In the genomic region with DNA sequence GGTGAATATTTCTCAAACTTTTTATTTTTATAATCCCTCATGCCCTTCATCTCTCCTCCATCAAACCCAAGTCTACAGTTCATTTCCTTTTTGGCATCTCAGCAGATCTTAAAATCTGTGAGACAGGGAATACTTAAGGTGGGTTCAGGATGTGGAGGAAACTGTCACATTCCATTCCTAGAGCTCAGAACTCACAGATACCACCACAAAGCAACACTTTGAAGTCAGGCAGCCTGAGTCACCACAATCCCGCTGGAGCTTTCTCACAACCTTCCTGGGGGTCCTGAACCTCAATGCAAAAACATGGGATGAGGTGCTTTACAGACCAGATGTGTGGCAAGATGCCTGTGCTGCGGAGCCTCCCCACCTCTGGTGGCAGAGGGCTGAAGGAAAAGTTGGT, we compare ENCODE assay signal across 15 cellular contexts.
DNase-seq lines count a peak whose midpoint lies in the region; ATAC-seq, FAIRE-seq and TF ChIP-seq lines count a peak whose summit lies in the region.
"Had no signal": no experiment of that assay in that cellular context is flagged by ENCODE, and none has a peak within 500 bp of the region (broad histone marks: within the 10 kb centered on the region; RNA-seq: fewer than 3 reads in every experiment).

No MANE protein-coding gene starts in this region.

- H3K4me1 Mint-ChIP-seq in progenitor cell of endocrine pancreas (ENCODE audit: low read depth), result peaks cover 6% of the 10 kb centered on the region
- no peaks in the 10 kb centered on the region for H3K4me1 Mint-ChIP-seq in activated naive CD8-positive, alpha-beta T cell treated with anti-CD3 and anti-CD28 coated beads for 36 hours

- H3K27ac Mint-ChIP-seq in progenitor cell of endocrine pancreas, result peak overlapping the region; percentile 24
- H3K27ac Mint-ChIP-seq in activated naive CD8-positive, alpha-beta T cell treated with anti-CD3 and anti-CD28 coated beads for 36 hours, result no peak overlapping the region
- H3K27ac Mint-ChIP-seq: T-helper 1 cell treated with Interleukin-12 subunit alpha and Interleukin-12 subunit beta and Interleukin-4 antibody, amounts not matched to agents 30 μg/mL and 1 μg/mL, for 36 hours had no signal

- no peaks in the 10 kb centered on the region for H3K9me1 ChIP-seq in endothelial cell of umbilical vein (replicated peaks; ENCODE audit: control insufficient read depth, extremely low read depth, insufficient read depth, low read length)

- CTCF ChIA-PET in PC-3 (lab: Charles Lee), result no interaction called here
- CTCF ChIA-PET in endothelial cell of umbilical vein (lab: Charles Lee), result interaction anchor here (0.9 to 1.3 kb wide), 3 partner anchors 12 to 63 kb away, joined by 3 to 5 read pairs (median 3); partner anchors contain the start of gene HHIP

- no peak overlapping the region for H3K9ac ChIP-seq in PC-3 (ENCODE audit: low read length)
- peak overlapping the region; percentile 41 for H3K9ac ChIP-seq in endothelial cell of umbilical vein (replicated peaks; ENCODE audit: extremely low read depth, insufficient read depth, low read length)

- H3K36me3 Mint-ChIP-seq in progenitor cell of endocrine pancreas (ENCODE audit: insufficient read depth), result no peaks in the 10 kb centered on the region
- no peaks in the 10 kb centered on the region for H3K36me3 Mint-ChIP-seq in activated naive CD8-positive, alpha-beta T cell treated with anti-CD3 and anti-CD28 coated beads for 36 hours

- H3K4me3 ChIP-seq in PC-3 (ENCODE audit: low read length) (no peak overlapping the region), endothelial cell of umbilical vein (replicated peaks in 1 of 3; ENCODE audit: insufficient read depth in 1 of 3, low read depth in 1 of 3, low read length in 3 of 3) (no peak overlapping the region)
- H3K4me3 ChIP-seq in effector memory CD4-positive, alpha-beta T cell (ENCODE audit: insufficient read depth, low read depth, low read length, poor library complexity, severe bottlenecking), result no peak overlapping the region

- peak overlapping the region; percentile 59 for H3K27ac ChIP-seq in PC-3 (ENCODE audit: low read length)
- peak overlapping the region; percentile 91 for H3K27ac ChIP-seq in endothelial cell of umbilical vein (ENCODE audit: insufficient read depth, low read depth, low read length)
- no peak overlapping the region for H3K27ac ChIP-seq in effector memory CD4-positive, alpha-beta T cell (ENCODE audit: insufficient read depth, low read length, poor library complexity, severe bottlenecking)

- no peaks in the 10 kb centered on the region for H3K9me2 ChIP-seq in PC-3 (replicated peaks; ENCODE audit: low read length)

- no peaks in the 10 kb centered on the region for H3F3A ChIP-seq in PC-3 (ENCODE audit: low read length, unreplicated experiment)

- H3K27me3 ChIP-seq in PC-3 (ENCODE audit: low read length) (0 out of 2 replicates have a peak, but pooled peaks cover 4% of the 10 kb centered on the region), endothelial cell of umbilical vein (ENCODE audit: control insufficient read depth in 2 of 2, insufficient read depth in 2 of 2, low read length in 2 of 2) (no peaks in the 10 kb centered on the region)
- no peaks in the 10 kb centered on the region for H3K27me3 ChIP-seq in effector memory CD4-positive, alpha-beta T cell (replicated peaks; ENCODE audit: control insufficient read depth, insufficient read depth, low read length, poor library complexity, severe bottlenecking)

- no peaks in the 10 kb centered on the region for H3K9me3 ChIP-seq in PC-3 (ENCODE audit: low read length)
- no peaks in the 10 kb centered on the region for H3K9me3 ChIP-seq in endothelial cell of umbilical vein (replicated peaks; ENCODE audit: control insufficient read depth, insufficient read depth, low read length)
- H3K9me3 ChIP-seq in effector memory CD4-positive, alpha-beta T cell (ENCODE audit: control insufficient read depth, low read length), result no peaks in the 10 kb centered on the region

- H3K9me3 Mint-ChIP-seq in progenitor cell of endocrine pancreas (ENCODE audit: low read depth), result no peaks in the 10 kb centered on the region
- H3K9me3 Mint-ChIP-seq in activated naive CD8-positive, alpha-beta T cell treated with anti-CD3 and anti-CD28 coated beads for 36 hours, result no peaks in the 10 kb centered on the region
- H3K9me3 Mint-ChIP-seq: T-helper 1 cell treated with Interleukin-12 subunit alpha and Interleukin-12 subunit beta and Interleukin-4 antibody, amounts not matched to agents 30 μg/mL and 1 μg/mL, for 36 hours had no signal

- peaks cover 25% of the 10 kb centered on the region for H3K4me1 ChIP-seq in PC-3 (ENCODE audit: insufficient read depth, low read length)
- peaks cover 69% of the 10 kb centered on the region for H3K4me1 ChIP-seq in endothelial cell of umbilical vein (ENCODE audit: control insufficient read depth, extremely low read depth, insufficient read depth, low read length)
- no peaks in the 10 kb centered on the region for H3K4me1 ChIP-seq in effector memory CD4-positive, alpha-beta T cell (ENCODE audit: control insufficient read depth, insufficient read depth, low read length, poor library complexity, severe bottlenecking)

- FAIRE-seq in endothelial cell of umbilical vein (lab: Jason Lieb, UNC), result peak; percentile 73
- FAIRE-seq: colon had no signal

- H3K27me3 Mint-ChIP-seq in progenitor cell of endocrine pancreas, result no peaks in the 10 kb centered on the region
- no peaks in the 10 kb centered on the region for H3K27me3 Mint-ChIP-seq in activated naive CD8-positive, alpha-beta T cell treated with anti-CD3 and anti-CD28 coated beads for 36 hours

- peak; percentile 94 for DNase-seq in ELR (ENCODE audit: low read depth)
- peak; percentile 65 for DNase-seq in PC-3
- DNase-seq in endothelial cell of umbilical vein (ENCODE audit: low read depth, low spot score), result peak; percentile 87
- no peak for DNase-seq in progenitor cell of endocrine pancreas (ENCODE audit: low spot score, unreplicated experiment)
- DNase-seq in activated naive CD8-positive, alpha-beta T cell treated with anti-CD3 and anti-CD28 coated beads for 36 hours, result no peak
- no peak for DNase-seq in hepatic stellate cell (ENCODE audit: low spot score)
- DNase-seq in stimulated activated CD4-positive, alpha-beta T cell treated with anti-CD3 and anti-CD28 coated beads, Interleukin-4, amount 100 ng/mL, for 4 hours, result no peak
- DNase-seq in effector memory CD4-positive, alpha-beta T cell, result no peak
- DNase-seq: activated CD4-positive, alpha-beta T cell treated with anti-CD3 and anti-CD28 coated beads, Interleukin-2, amount 50 U/mL, for 48 hours; activated effector memory CD4-positive, alpha-beta T cell treated with Interleukin-2 at 50 U/mL for 16 hours; KBM-7; NCI-H2029 treated with DMSO at 0.1 percent for 48 hours; stimulated activated CD4-positive, alpha-beta T cell treated with anti-CD3 and anti-CD28 coated beads, Interleukin-4, amount 100 ng/mL, for 1 hour had no signal

- BruUV-seq in PC-3 (replicated peaks; lab: Mats Ljungman, UMichigan) (no TSS peak), endothelial cell of umbilical vein (replicated peaks; lab: Mats Ljungman, UMichigan) (no TSS peak)

- ATAC-seq in PC-3, result peak; percentile 61

- H3K4me2 ChIP-seq in PC-3 (ENCODE audit: low read length) (no peak overlapping the region; the same call in 1 of the 2 replicates), endothelial cell of umbilical vein (ENCODE audit: insufficient read depth, low read length) (peak overlapping the region; percentile 57)

- TF ChIP-seq CTCF in PC-3 (conservative IDR thresholded peaks at IDR 0.05; ENCODE audit: low read depth, low read length) (no peak), endothelial cell of umbilical vein (IDR thresholded peaks at IDR 0.05; ENCODE audit: extremely low read depth in 1 of 2, insufficient read depth in 1 of 2, low read depth in 1 of 2, low read length in 2 of 2) (no peak), progenitor cell of endocrine pancreas (IDR thresholded peaks at IDR 0.05; ENCODE audit: unreplicated experiment) (no peak)

- dilution Hi-C loops in endothelial cell of umbilical vein (cut with MboI; ENCODE audit: extremely low pct_ligation_motif_present, low sequenced_read_pairs), result no loop called here

- no peaks in the 10 kb centered on the region for H3K79me2 ChIP-seq in PC-3 (ENCODE audit: low read length)
- peaks cover 40% of the 10 kb centered on the region for H3K79me2 ChIP-seq in endothelial cell of umbilical vein (ENCODE audit: control insufficient read depth, insufficient read depth, low read length)

- H2AFZ ChIP-seq in PC-3 (ENCODE audit: low read length) (no peak overlapping the region), endothelial cell of umbilical vein (ENCODE audit: low read depth, low read length) (no peak overlapping the region)

- POLR2A ChIA-PET in PC-3 (lab: Charles Lee; ENCODE audit: unreplicated experiment), result no interaction called here
- POLR2A ChIA-PET in endothelial cell of umbilical vein (lab: Charles Lee), result interaction anchor here (0.9 to 1.0 kb wide), 2 partner anchors 10 to 11 kb away, joined by 3 to 5 read pairs; no protein-coding TSS in a partner anchor

- H4K20me1 ChIP-seq in PC-3 (ENCODE audit: low read length) (no peaks in the 10 kb centered on the region), endothelial cell of umbilical vein (replicated peaks; ENCODE audit: control insufficient read depth, extremely low read depth, insufficient read depth, low read length) (no peaks in the 10 kb centered on the region)

- peak; percentile 12 for TF ChIP-seq POLR2A in endothelial cell of umbilical vein (IDR thresholded peaks at IDR 0.05; ENCODE audit: low read depth, low read length)

- H3K4me3 Mint-ChIP-seq in progenitor cell of endocrine pancreas (ENCODE audit: low read depth), result no peak overlapping the region
- no peak overlapping the region for H3K4me3 Mint-ChIP-seq in activated naive CD8-positive, alpha-beta T cell treated with anti-CD3 and anti-CD28 coated beads for 36 hours
- H3K4me3 Mint-ChIP-seq: T-helper 1 cell treated with Interleukin-12 subunit alpha and Interleukin-12 subunit beta and Interleukin-4 antibody, amounts not matched to agents 30 μg/mL and 1 μg/mL, for 36 hours had no signal

- H3K36me3 ChIP-seq in PC-3 (ENCODE audit: low read depth, low read length), result no peaks in the 10 kb centered on the region
- H3K36me3 ChIP-seq in endothelial cell of umbilical vein (ENCODE audit: control insufficient read depth in 2 of 2, extremely low read depth in 1 of 2, insufficient read depth in 2 of 2, low read length in 2 of 2), result peaks cover 12 to 70% of the 10 kb centered on the region in 2 experiments
- H3K36me3 ChIP-seq in effector memory CD4-positive, alpha-beta T cell (ENCODE audit: control insufficient read depth, insufficient read depth, low read length), result no peaks in the 10 kb centered on the region

- intact Hi-C loops in PC-3 (cut with micrococcal nuclease), result no loop called here
- intact Hi-C loops in endothelial cell of umbilical vein (cut with micrococcal nuclease), result no loop called here

TF ChIP-seq in endothelial cell of umbilical vein, 7 proteins besides CTCF, POLR2A, EP300 and RAD21 (continues in another document):
- TF ChIP-seq, protein P1, sequence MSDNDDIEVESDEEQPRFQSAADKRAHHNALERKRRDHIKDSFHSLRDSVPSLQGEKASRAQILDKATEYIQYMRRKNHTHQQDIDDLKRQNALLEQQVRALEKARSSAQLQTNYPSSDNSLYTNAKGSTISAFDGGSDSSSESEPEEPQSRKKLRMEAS (IDR thresholded peaks at IDR 0.05; ENCODE audit: insufficient read depth, insufficient read length), result no peak
- peak; percentile 92 for TF ChIP-seq GATA2 (IDR thresholded peaks at IDR 0.05; ENCODE audit: insufficient read depth, insufficient read length, low read depth, low read length)
- TF ChIP-seq MYC (IDR thresholded peaks at IDR 0.05; ENCODE audit: low read depth, low read length), result no peak

Comparison
In these comparisons a context has a peak if more than half of its experiments do, and no peak if none do; other contexts are left out.
1. DNase-seq: peak in ELR (single experiment), PC-3 (single experiment) and endothelial cell of umbilical vein (single experiment); none in progenitor cell of endocrine pancreas (single experiment), activated naive CD8-positive, alpha-beta T cell treated with anti-CD3 and anti-CD28 coated beads for 36 hours (single experiment), hepatic stellate cell (single experiment), stimulated activated CD4-positive, alpha-beta T cell treated with anti-CD3 and anti-CD28 coated beads, Interleukin-4, amount 100 ng/mL, for 4 hours (0 of 2) and effector memory CD4-positive, alpha-beta T cell (0 of 3).